Comparison of ENCODE assay signal across 22 cellular contexts in the genomic region with DNA sequence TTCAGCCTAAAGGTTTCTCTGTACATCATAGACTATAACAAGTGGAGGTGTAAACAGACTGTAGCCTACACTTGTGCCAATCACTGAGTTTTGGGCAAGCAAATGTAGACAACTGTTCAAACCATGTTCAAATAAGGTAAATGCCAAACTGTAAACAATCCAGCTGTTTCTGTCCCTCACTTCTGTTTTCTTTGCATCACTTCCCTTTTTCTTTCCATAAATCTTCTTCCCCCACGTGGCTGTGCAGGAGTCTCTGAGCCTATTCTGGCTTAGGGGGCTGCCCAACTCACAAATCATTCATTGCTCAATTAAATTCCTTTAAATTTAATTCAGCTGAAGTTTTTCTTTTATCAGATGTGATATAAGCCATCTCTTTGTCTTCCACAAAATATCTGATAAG.
DNase-seq lines count a peak whose midpoint lies in the region; ATAC-seq, FAIRE-seq and TF ChIP-seq lines count a peak whose summit lies in the region.
"Had no signal": no experiment of that assay in that cellular context is flagged by ENCODE, and none has a peak within 500 bp of the region (broad histone marks: within the 10 kb centered on the region; RNA-seq: fewer than 3 reads in every experiment).

No MANE protein-coding gene starts in this region.

- intact Hi-C loops in OCI-LY7 (cut with micrococcal nuclease; ENCODE audit: unreplicated experiment), result no loop called here
- intact Hi-C loops in posterior vena cava (cut with DNase I), result no loop called here

- H3K9me3 ChIP-seq in OCI-LY7 (ENCODE audit: low read length), result peaks cover 7% of the 10 kb centered on the region; the same call in 1 of the 2 replicates
- H3K9me3 ChIP-seq: SJSA1 had no signal

- H3K4me1 ChIP-seq in OCI-LY7 (ENCODE audit: insufficient read depth, low read length, poor library complexity, severe bottlenecking), result no peaks in the 10 kb centered on the region

- no peaks in the 10 kb centered on the region for H3K79me2 ChIP-seq in OCI-LY7 (ENCODE audit: insufficient read depth, low read depth, low read length)

- DNase-seq in HL-60 (ENCODE audit: low read depth in 1 of 2, low spot score in 1 of 2), result peak in 1 of 2 experiments; percentile 46
- DNase-seq in MV-4-11 (lab: John Stamatoyannopoulos, UW), result peak; percentile 93
- peak; percentile 7 for DNase-seq in OCI-LY7 (ENCODE audit: low spot score)
- DNase-seq in medulla oblongata (ENCODE audit: extremely low spot score), result peak; percentile 32
- no peak for DNase-seq in omental fat pad (ENCODE audit: low spot score)
- no peak for DNase-seq in urothelium cell line (ENCODE audit: low spot score)
- DNase-seq in posterior vena cava (ENCODE audit: low spot score), result no peak
- DNase-seq: CD8-positive, alpha-beta memory T cell; DND-41; NCI-H1048; NCI-H146; NCI-H2227 treated with DMSO at 0.1 percent for 48 hours; NCI-H524; PC-3; T-helper 1 cell; T1000 had no signal

- H2AFZ ChIP-seq in OCI-LY7 (ENCODE audit: low read length), result 0 out of 2 replicates have a peak overlapping the region, but pooled peaks have one; percentile 0

- no peaks in the 10 kb centered on the region for H3K36me3 ChIP-seq in OCI-LY7 (ENCODE audit: insufficient read depth, low read length)
- H3K36me3 ChIP-seq: SJSA1 had no signal

- H3K4me3 ChIP-seq in HL-60 (replicated peaks; ENCODE audit: insufficient read depth, low read length), result no peak overlapping the region
- H3K4me3 ChIP-seq in OCI-LY7 (ENCODE audit: low read depth, low read length, poor library complexity, severe bottlenecking), result no peak overlapping the region
- H3K4me3 ChIP-seq: SJSA1 had no signal

- CTCF ChIA-PET in OCI-LY7 (lab: Charles Lee; ENCODE audit: unreplicated experiment), result no interaction called here

- TF ChIP-seq POLR2A in GM18505 (IDR thresholded peaks at IDR 0.05; ENCODE audit: borderline replicate concordance, extremely low read depth, insufficient read depth, insufficient read length), result no peak

- no peak for ATAC-seq in GM18505 (IDR thresholded peaks at IDR 0.05; ENCODE audit: unreplicated experiment)
- no peak for ATAC-seq in omental fat pad (ENCODE audit: low FRiP score)
- ATAC-seq: PC-3 had no signal

- no peak for TF ChIP-seq CTCF in HL-60 (IDR thresholded peaks at IDR 0.05; ENCODE audit: insufficient read depth, low read length)
- no peak for TF ChIP-seq CTCF in OCI-LY7 (conservative IDR thresholded peaks at IDR 0.05; ENCODE audit: low read length)
- no peak for TF ChIP-seq CTCF in omental fat pad (IDR thresholded peaks at IDR 0.05)

- H3K27ac ChIP-seq in HL-60 (replicated peaks) (peak overlapping the region; percentile 41), OCI-LY7 (ENCODE audit: low read depth, low read length, poor library complexity, severe bottlenecking) (no peak overlapping the region)
- H3K27ac ChIP-seq: RWPE1, SJSA1 had no signal

- POLR2A ChIA-PET in OCI-LY7 (lab: Charles Lee), result interaction anchor here (0.6 to 1.1 kb wide), 4 partner anchors 10 to 460 kb away, joined by 3 to 9 read pairs (median 3); no protein-coding TSS in a partner anchor

- FAIRE-seq in urothelium cell line (lab: Jason Lieb, UNC), result no peak
- FAIRE-seq: D721Med, G401.6, H1 had no signal

- H4K20me1 ChIP-seq in OCI-LY7 (ENCODE audit: insufficient read depth, low read length), result no peaks in the 10 kb centered on the region

- no peak overlapping the region for H3K4me2 ChIP-seq in OCI-LY7 (ENCODE audit: low read length)

- H3K9me2 ChIP-seq in OCI-LY7 (ENCODE audit: insufficient read depth, low read length), result no peaks in the 10 kb centered on the region

- H3K27me3 ChIP-seq in HL-60 (ENCODE audit: insufficient read depth, poor library complexity, severe bottlenecking), result no peaks in the 10 kb centered on the region
- H3K27me3 ChIP-seq: SJSA1 had no signal

- no TSS peak for BruUV-seq in OCI-LY7 (replicated peaks; lab: Mats Ljungman, UMichigan)

Comparison
In these comparisons a context has a peak if more than half of its experiments do, and no peak if none do; other contexts are left out.
1. DNase-seq: peak in MV-4-11 (single experiment), OCI-LY7 (single experiment) and medulla oblongata (single experiment); none in omental fat pad (single experiment), urothelium cell line (single experiment) and posterior vena cava (single experiment).